Comparison of ENCODE assay signal across 5 cellular contexts in the genomic region with DNA sequence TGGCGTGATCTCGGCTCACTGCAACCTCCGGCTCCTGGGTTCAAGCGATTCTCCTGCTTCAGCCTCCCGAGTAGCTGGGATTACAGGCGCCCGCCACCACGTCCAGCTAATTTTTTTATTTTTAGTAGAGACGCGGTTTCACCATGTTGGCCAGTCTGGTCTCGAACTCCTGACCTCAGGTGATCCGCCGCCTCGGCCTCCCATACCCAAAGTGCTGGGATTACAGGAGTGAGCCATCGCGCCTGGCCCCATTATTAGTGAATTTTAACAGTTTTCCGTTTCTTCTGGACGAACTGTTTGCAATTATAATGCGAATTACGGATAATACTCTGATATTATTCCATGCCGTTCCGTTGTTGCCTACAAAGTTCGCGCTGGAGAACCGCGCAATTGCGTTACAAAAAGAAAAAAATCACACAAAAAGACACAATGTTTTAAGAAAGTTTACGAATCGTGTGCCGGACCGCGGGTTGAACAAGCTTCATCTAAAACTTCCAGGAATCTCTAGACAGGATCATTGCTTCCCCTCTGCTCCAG. TPM values are rescaled to one million over a fixed set of nuclear protein-coding genes. Genes with fewer than 3 reads are reported as not detected.
A peak's percentile ranks its signal among the peaks of the same experiment; 100 is the strongest.
DNase-seq lines count a peak whose midpoint lies in the region; FAIRE-seq and TF ChIP-seq lines count a peak whose summit lies in the region.
"Not testable (repeated sequence)": the region's sequence is repeated elsewhere in the genome, so short reads cannot be mapped to it uniquely, and the experiment has no call there.

No MANE protein-coding gene starts in this region.

- not testable (repeated sequence) for H3K9me3 Mint-ChIP-seq in activated CD4-positive, alpha-beta T cell treated with anti-CD3 and anti-CD28 coated beads, Interleukin-2, amount 10 ng/mL, durations not matched to agents 7 days and 5 days

- H3K27ac Mint-ChIP-seq in activated CD4-positive, alpha-beta T cell treated with anti-CD3 and anti-CD28 coated beads, Interleukin-2, amount 10 ng/mL, durations not matched to agents 7 days and 5 days = peak overlapping the region; percentile 97

- DNase-seq in activated CD4-positive, alpha-beta T cell treated with anti-CD3 and anti-CD28 coated beads, Interleukin-2, amount 10 ng/mL, durations not matched to agents 7 days and 5 days; coronary artery (ENCODE audit: low spot score); keratinocyte (ENCODE audit: low read depth, low spot score): not testable (repeated sequence)
- peak; percentile 76 for DNase-seq in posterior vena cava (ENCODE audit: low spot score)

- FAIRE-seq in keratinocyte (lab: Jason Lieb, UNC) = not testable (repeated sequence)

- H3K36me3 Mint-ChIP-seq in activated CD4-positive, alpha-beta T cell treated with anti-CD3 and anti-CD28 coated beads, Interleukin-2, amount 10 ng/mL, durations not matched to agents 7 days and 5 days (ENCODE audit: low read depth) = peaks cover 29% of the 10 kb centered on the region

- not testable (repeated sequence) for H3K9me1 ChIP-seq in keratinocyte (ENCODE audit: control insufficient read depth, extremely low read depth, insufficient read depth, low read length)

- not testable (repeated sequence) for TF ChIP-seq CTCF in coronary artery (IDR thresholded peaks at IDR 0.05); keratinocyte (optimal IDR thresholded peaks at IDR 0.05 in 1 of 3, IDR thresholded peaks at IDR 0.05 in 1 of 3, conservative IDR thresholded peaks at IDR 0.05 in 1 of 3; ENCODE audit: extremely low read depth in 1 of 3, insufficient read depth in 2 of 3, low read length in 3 of 3)

- peaks cover 44% of the 10 kb centered on the region for H3K79me2 ChIP-seq in keratinocyte (ENCODE audit: control insufficient read depth, insufficient read depth, low read length)

- H3K9ac ChIP-seq in HUES48 (ENCODE audit: low read depth, low read length) = peak overlapping the region; percentile 88
- peak overlapping the region; percentile 97 for H3K9ac ChIP-seq in keratinocyte (ENCODE audit: control insufficient read depth, extremely low read depth, insufficient read depth, low read length)

- CTCF ChIA-PET in activated CD4-positive, alpha-beta T cell treated with anti-CD3 and anti-CD28 coated beads, Interleukin-2, amount 10 ng/mL, durations not matched to agents 7 days and 5 days (lab: Charles Lee) = interaction anchor here (1.0 to 3.4 kb wide), 4 partner anchors 17 to 135 kb away, joined by 3 to 15 read pairs (median 4); a partner anchor contains a TSS

- H3K4me3 ChIP-seq in HUES48 (ENCODE audit: low read depth, low read length) = peak overlapping the region; percentile 92
- H3K4me3 ChIP-seq in coronary artery = peak overlapping the region; percentile 99
- peak overlapping the region; percentile 72 to 95 (median 90) for H3K4me3 ChIP-seq in keratinocyte (ENCODE audit: control insufficient read depth in 2 of 3, extremely low read depth in 1 of 3, insufficient read depth in 2 of 3, low read depth in 1 of 3, low read length in 3 of 3)

- POLR2A ChIA-PET in activated CD4-positive, alpha-beta T cell treated with anti-CD3 and anti-CD28 coated beads, Interleukin-2, amount 10 ng/mL, durations not matched to agents 7 days and 5 days (lab: Charles Lee) = interaction anchor here (0.9 to 1.1 kb wide), 2 partner anchors 31 to 69 kb away, joined by 3 to 4 read pairs; a partner anchor contains a TSS

- H4K20me1 ChIP-seq in keratinocyte (ENCODE audit: control insufficient read depth, extremely low read depth, insufficient read depth, low read length) = peaks cover 16% of the 10 kb centered on the region

- intact Hi-C loops in posterior vena cava (cut with DNase I) = not testable (repeated sequence)

- not testable (repeated sequence) for H3K27me3 Mint-ChIP-seq in activated CD4-positive, alpha-beta T cell treated with anti-CD3 and anti-CD28 coated beads, Interleukin-2, amount 10 ng/mL, durations not matched to agents 7 days and 5 days

- H3K36me3 ChIP-seq in HUES48 (ENCODE audit: control insufficient read depth, insufficient read depth, low read length) = peaks cover 16% of the 10 kb centered on the region
- H3K36me3 ChIP-seq in keratinocyte (ENCODE audit: control insufficient read depth in 2 of 2, extremely low read depth in 1 of 2, insufficient read depth in 2 of 2, low read length in 2 of 2) = peaks cover 2 to 12% of the 10 kb centered on the region in 2 experiments

- peak overlapping the region; percentile 93 for H3K27ac ChIP-seq in HUES48 (ENCODE audit: low read depth, low read length)
- peak overlapping the region; percentile 98 to 100 for H3K27ac ChIP-seq in coronary artery
- H3K27ac ChIP-seq in keratinocyte (ENCODE audit: control insufficient read depth, insufficient read depth, low read length) = peak overlapping the region; percentile 61

- not testable (repeated sequence) for H3K27me3 ChIP-seq in HUES48 (ENCODE audit: control insufficient read depth, insufficient read depth, low read length); keratinocyte (ENCODE audit: control insufficient read depth, extremely low read depth, insufficient read depth, low read length)

- H3K4me2 ChIP-seq in keratinocyte (ENCODE audit: control insufficient read depth, extremely low read depth, insufficient read depth, low read depth, low read length) = peak overlapping the region; percentile 83

- not testable (repeated sequence) for H3K9me3 ChIP-seq in HUES48 (ENCODE audit: control insufficient read depth, insufficient read depth, low read length); keratinocyte (ENCODE audit: control insufficient read depth, low read depth, low read length)

- peaks cover 37% of the 10 kb centered on the region for H3K4me1 Mint-ChIP-seq in activated CD4-positive, alpha-beta T cell treated with anti-CD3 and anti-CD28 coated beads, Interleukin-2, amount 10 ng/mL, durations not matched to agents 7 days and 5 days

- dilution Hi-C loops in keratinocyte (cut with MboI; ENCODE audit: extremely low pct_ligation_motif_present, low sequenced_read_pairs) = not testable (repeated sequence)

- H3K4me1 ChIP-seq in HUES48 (ENCODE audit: control insufficient read depth, insufficient read depth, low read length) = peaks cover 30% of the 10 kb centered on the region
- peaks cover 16% of the 10 kb centered on the region for H3K4me1 ChIP-seq in keratinocyte (ENCODE audit: control insufficient read depth, extremely low read depth, insufficient read depth, low read length)

- H2AFZ ChIP-seq in keratinocyte (ENCODE audit: control insufficient read depth, low read length) = peak overlapping the region; percentile 80

- H3K4me3 Mint-ChIP-seq in activated CD4-positive, alpha-beta T cell treated with anti-CD3 and anti-CD28 coated beads, Interleukin-2, amount 10 ng/mL, durations not matched to agents 7 days and 5 days = peak overlapping the region; percentile 91

RNA-seq across cellular contexts. Expression of a gene that starts 0.6 kb away (rescaled TPM):
- total RNA-seq in activated CD4-positive, alpha-beta T cell treated with anti-CD3 and anti-CD28 coated beads, Interleukin-2, amount 10 ng/mL, durations not matched to agents 7 days and 5 days = 100 to 1,000 TPM; 248 to 265 TPM
- 45.7 to 126 TPM (median 110 TPM) in 3 replicates for polyA plus RNA-seq in keratinocyte
- 170 TPM for polyA plus RNA-seq in keratinocyte (2011; ENCODE audit: low read depth)
- 67.4 and 87.1 TPM in 2 replicates for polyA plus RNA-seq in keratinocyte (2011; cell fraction: cytosol; rRNA removed)
- polyA plus RNA-seq in keratinocyte (2011; cell fraction: nucleus; rRNA removed) = 99.1 and 124 TPM in 2 replicates
- 78.3 and 223 TPM in 2 replicates for polyA plus RNA-seq in keratinocyte (2012; ENCODE audit: low replicate concordance)
- 22.8 to 47.5 TPM (median 44.6 TPM) in 3 replicates for polyA minus RNA-seq in keratinocyte
- polyA minus RNA-seq in keratinocyte (2011; cell fraction: cytosol; rRNA and poly(A)+ RNA removed) = 93.0 TPM
- 54.0 and 57.5 TPM in 2 replicates for polyA minus RNA-seq in keratinocyte (2011; cell fraction: nucleus; rRNA and poly(A)+ RNA removed)
- total RNA-seq in posterior vena cava = 100 to 1,000 TPM; 118 to 119 TPM

RNA-seq across cellular contexts. Expression of a gene that starts 31.1 kb away (rescaled TPM):
- total RNA-seq in activated CD4-positive, alpha-beta T cell treated with anti-CD3 and anti-CD28 coated beads, Interleukin-2, amount 10 ng/mL, durations not matched to agents 7 days and 5 days = 10 to 100 TPM; 26.4 to 29.0 TPM
- polyA plus RNA-seq in keratinocyte = 13.7 to 24.4 TPM (median 20.5 TPM) in 3 replicates
- polyA plus RNA-seq in keratinocyte (2011; ENCODE audit: low read depth) = 4.1 TPM
- 11.3 and 32.9 TPM in 2 replicates for polyA plus RNA-seq in keratinocyte (2011; cell fraction: cytosol; rRNA removed)
- 7.8 and 11.6 TPM in 2 replicates for polyA plus RNA-seq in keratinocyte (2011; cell fraction: nucleus; rRNA removed)
- 19.0 and 22.9 TPM in 2 replicates for polyA plus RNA-seq in keratinocyte (2012; ENCODE audit: low replicate concordance)
- 12.4 to 26.9 TPM (median 24.2 TPM) in 3 replicates for polyA minus RNA-seq in keratinocyte
- polyA minus RNA-seq in keratinocyte (2011; cell fraction: cytosol; rRNA and poly(A)+ RNA removed) = 67.7 TPM
- polyA minus RNA-seq in keratinocyte (2011; cell fraction: nucleus; rRNA and poly(A)+ RNA removed) = 8.1 and 9.8 TPM in 2 replicates
- total RNA-seq in posterior vena cava = 10 to 100 TPM; 50.3 to 57.6 TPM

RNA-seq across cellular contexts. Expression of a gene that starts 54.0 kb away (rescaled TPM):
- total RNA-seq in activated CD4-positive, alpha-beta T cell treated with anti-CD3 and anti-CD28 coated beads, Interleukin-2, amount 10 ng/mL, durations not matched to agents 7 days and 5 days = 100 to 1,000 TPM; 104 to 107 TPM
- polyA plus RNA-seq in keratinocyte = 14.3 to 40.8 TPM (median 17.0 TPM) in 3 replicates
- 21.0 TPM for polyA plus RNA-seq in keratinocyte (2011; ENCODE audit: low read depth)
- polyA plus RNA-seq in keratinocyte (2011; cell fraction: cytosol; rRNA removed) = 17.2 and 41.2 TPM in 2 replicates
- polyA plus RNA-seq in keratinocyte (2011; cell fraction: nucleus; rRNA removed) = 42.2 and 51.7 TPM in 2 replicates
- polyA plus RNA-seq in keratinocyte (2012; ENCODE audit: low replicate concordance) = 66.3 and 94.2 TPM in 2 replicates
- 19.0 to 35.3 TPM (median 20.4 TPM) in 3 replicates for polyA minus RNA-seq in keratinocyte
- polyA minus RNA-seq in keratinocyte (2011; cell fraction: cytosol; rRNA and poly(A)+ RNA removed) = 80.6 TPM
- polyA minus RNA-seq in keratinocyte (2011; cell fraction: nucleus; rRNA and poly(A)+ RNA removed) = 21.7 and 30.6 TPM in 2 replicates
- 10 to 100 TPM; 83.1 to 86.9 TPM for total RNA-seq in posterior vena cava

RNA-seq across cellular contexts. Expression of a gene that starts 58.2 kb away (rescaled TPM):
- total RNA-seq in activated CD4-positive, alpha-beta T cell treated with anti-CD3 and anti-CD28 coated beads, Interleukin-2, amount 10 ng/mL, durations not matched to agents 7 days and 5 days = 1 to 10 TPM; 3.8 to 6.7 TPM
- not detected in 3 replicates for polyA plus RNA-seq in keratinocyte
- polyA plus RNA-seq in keratinocyte (2011; ENCODE audit: low read depth) = 0.22 TPM
- not detected in 2 replicates for polyA plus RNA-seq in keratinocyte (2011; cell fraction: cytosol; rRNA removed)
- 0.12 TPM in 1 of 2 replicates, not detected in the other for polyA plus RNA-seq in keratinocyte (2011; cell fraction: nucleus; rRNA removed)
- polyA plus RNA-seq in keratinocyte (2012; ENCODE audit: low replicate concordance) = 0.23 TPM in 1 of 2 replicates, not detected in the other
- polyA minus RNA-seq in keratinocyte = not detected in 3 replicates
- polyA minus RNA-seq in keratinocyte (2011; cell fraction: cytosol; rRNA and poly(A)+ RNA removed) = not detected
- polyA minus RNA-seq in keratinocyte (2011; cell fraction: nucleus; rRNA and poly(A)+ RNA removed) = not detected in 2 replicates
- total RNA-seq in posterior vena cava = 1 to 10 TPM; 1.5 to 2.6 TPM
